Comparison of ENCODE assay signal across 21 cellular contexts in genomic region chr1:203459671-203460201, GRCh38. TPM values are rescaled to one million over a fixed set of nuclear protein-coding genes. Genes with fewer than 3 reads are reported as not detected.
DNase-seq lines count a peak whose midpoint lies in the region; ATAC-seq, FAIRE-seq and TF ChIP-seq lines count a peak whose summit lies in the region.
"Had no signal": no experiment of that assay in that cellular context is flagged by ENCODE, and none has a peak within 500 bp of the region (broad histone marks: within the 10 kb centered on the region; RNA-seq: fewer than 3 reads in every experiment).

No MANE protein-coding gene starts in this region.

- POLR2A ChIA-PET in HepG2 (lab: Yijun Ruan, JAX) = no interaction called here
- POLR2A ChIA-PET in OCI-LY7 (lab: Charles Lee) = interaction anchor here (0.6 to 0.7 kb wide), 3 partner anchors 79 to 998 kb away, joined by 3 to 9 read pairs (median 4); partner anchors contain the start of gene KLHL12

- no peak overlapping the region for H3K9ac ChIP-seq in HepG2 (ENCODE audit: insufficient read depth, low read depth, low read length)
- no peak overlapping the region for H3K9ac ChIP-seq in mesendoderm (ENCODE audit: low read length)
- H3K9ac ChIP-seq: BLaER1 had no signal

- H2AFZ ChIP-seq in HepG2 (ENCODE audit: low read length) = no peak overlapping the region
- H2AFZ ChIP-seq in OCI-LY7 (ENCODE audit: low read length) = peak overlapping the region; percentile 59

- no peak overlapping the region for H4K8ac ChIP-seq in mesendoderm (ENCODE audit: low read depth, low read length)

- no TSS peak for BruUV-seq in HepG2 (replicated peaks; lab: Mats Ljungman, UMichigan)
- no TSS peak for BruUV-seq in OCI-LY7 (replicated peaks; lab: Mats Ljungman, UMichigan)

- H3K79me1 ChIP-seq in mesendoderm (ENCODE audit: low read length) = no peaks in the 10 kb centered on the region

- no peaks in the 10 kb centered on the region for H3K9me2 ChIP-seq in OCI-LY7 (ENCODE audit: insufficient read depth, low read length)

- FAIRE-seq in HepG2 (lab: Jason Lieb, UNC) = no peak
- FAIRE-seq: A549, GM12891, GM18507 had no signal

- no peak overlapping the region for H2BK5ac ChIP-seq in mesendoderm (ENCODE audit: low read length)

- no peaks in the 10 kb centered on the region for H3K4me1 ChIP-seq in HepG2 (ENCODE audit: insufficient read depth, low read length)
- no peaks in the 10 kb centered on the region for H3K4me1 ChIP-seq in right lobe of liver
- peaks cover 85% of the 10 kb centered on the region for H3K4me1 ChIP-seq in OCI-LY7 (ENCODE audit: insufficient read depth, low read length, poor library complexity, severe bottlenecking)
- H3K4me1 ChIP-seq in mesendoderm (ENCODE audit: control insufficient read depth, low read depth, low read length) = no peaks in the 10 kb centered on the region
- H3K4me1 ChIP-seq in right cardiac atrium (ENCODE audit: control insufficient read depth, insufficient read depth, low read length) = peaks cover 3% of the 10 kb centered on the region

- TF ChIP-seq EP300 in HepG2 (IDR thresholded peaks at IDR 0.05; ENCODE audit: low read depth in 2 of 2, low read length in 2 of 2) (no peak), HepG2 (CRISPR knock-in tag; IDR thresholded peaks at IDR 0.05; ENCODE audit: borderline replicate concordance) (no peak)

- no peak overlapping the region for H3K56ac ChIP-seq in mesendoderm (ENCODE audit: low read length)

- no peak overlapping the region for H3K27ac ChIP-seq in HepG2 (ENCODE audit: extremely low read length, insufficient read depth, low read length)
- no peak overlapping the region for H3K27ac ChIP-seq in right lobe of liver
- H3K27ac ChIP-seq in OCI-LY7 (ENCODE audit: low read depth, low read length, poor library complexity, severe bottlenecking) = no peak overlapping the region
- H3K27ac ChIP-seq in mesendoderm (ENCODE audit: low read depth, low read length) = no peak overlapping the region
- H3K27ac ChIP-seq in right cardiac atrium (ENCODE audit: low read length) = no peak overlapping the region
- H3K27ac ChIP-seq: 22Rv1, A549, BLaER1 had no signal

- TF ChIP-seq CTCF in HepG2 (CRISPR knock-in tag; IDR thresholded peaks at IDR 0.05) = no peak
- TF ChIP-seq CTCF in right lobe of liver (IDR thresholded peaks at IDR 0.05) = no peak
- no peak for TF ChIP-seq CTCF in OCI-LY7 (conservative IDR thresholded peaks at IDR 0.05; ENCODE audit: low read length)
- no peak for TF ChIP-seq CTCF in GM13976 (IDR thresholded peaks at IDR 0.05; ENCODE audit: borderline replicate concordance, control extremely low read depth, extremely low read depth, insufficient read depth, missing control alignments)

- H3K36me3 ChIP-seq in HepG2 (replicated peaks in 1 of 2; ENCODE audit: control insufficient read depth in 1 of 2, insufficient read depth in 2 of 2, low read length in 2 of 2) = no peaks in the 10 kb centered on the region
- no peaks in the 10 kb centered on the region for H3K36me3 ChIP-seq in right lobe of liver
- no peaks in the 10 kb centered on the region for H3K36me3 ChIP-seq in OCI-LY7 (ENCODE audit: insufficient read depth, low read length)
- no peaks in the 10 kb centered on the region for H3K36me3 ChIP-seq in mesendoderm (ENCODE audit: control insufficient read depth, insufficient read depth, low read length)
- H3K36me3 ChIP-seq: BLaER1 had no signal

- CTCF ChIA-PET in HepG2 (lab: Yijun Ruan, JAX; ENCODE audit: low intra/inter-chr PET ratio, low total read pairs) = no interaction called here
- CTCF ChIA-PET in OCI-LY7 (lab: Charles Lee; ENCODE audit: unreplicated experiment) = no interaction called here

- no peak overlapping the region for H2BK120ac ChIP-seq in mesendoderm (ENCODE audit: low read depth, low read length)

- no peak overlapping the region for H2BK15ac ChIP-seq in mesendoderm (replicated peaks; ENCODE audit: low read depth)

- H3K23ac ChIP-seq in mesendoderm (ENCODE audit: low read length) = no peak overlapping the region

- H3K4ac ChIP-seq in mesendoderm (ENCODE audit: low read depth, low read length) = no peak overlapping the region

- DNase-seq in HepG2 (ENCODE audit: low spot score) = no peak
- DNase-seq in right lobe of liver = no peak
- no peak for DNase-seq in OCI-LY7 (ENCODE audit: low spot score)
- DNase-seq in mesendoderm = peak; percentile 72
- DNase-seq in right cardiac atrium = no peak
- DNase-seq in NCI-H446 (lab: John Stamatoyannopoulos, UW) = no peak
- DNase-seq in GM13976 (ENCODE audit: low spot score) = no peak
- DNase-seq: AML-193; CD4-positive, alpha-beta memory T cell; DMS153; DMS79; GOT3; H7; HFFc6 had no signal

- H3K4me3 ChIP-seq in HepG2 (replicated peaks in 1 of 3; ENCODE audit: insufficient read depth in 1 of 3, low read depth in 2 of 3, low read length in 3 of 3) (no peak overlapping the region), right lobe of liver (no peak overlapping the region), OCI-LY7 (ENCODE audit: low read depth, low read length, poor library complexity, severe bottlenecking) (no peak overlapping the region), mesendoderm (ENCODE audit: low read length) (no peak overlapping the region), right cardiac atrium (ENCODE audit: low read length) (no peak overlapping the region)
- H3K4me3 ChIP-seq: A549, BLaER1 had no signal

- no peak for TF ChIP-seq POLR2A in HepG2 (IDR thresholded peaks at IDR 0.05; ENCODE audit: insufficient read depth in 1 of 2, low read depth in 2 of 2, low read length in 2 of 2)
- TF ChIP-seq POLR2A in right lobe of liver (IDR thresholded peaks at IDR 0.05) = no peak

- no peaks in the 10 kb centered on the region for H4K20me1 ChIP-seq in HepG2 (ENCODE audit: insufficient read depth, low read length)
- H4K20me1 ChIP-seq in OCI-LY7 (ENCODE audit: insufficient read depth, low read length) = no peaks in the 10 kb centered on the region
- H4K20me1 ChIP-seq: BLaER1 had no signal

- H3K18ac ChIP-seq in mesendoderm (ENCODE audit: low read length) = no peak overlapping the region

- no peak overlapping the region for H2AK5ac ChIP-seq in mesendoderm (ENCODE audit: low read length)

- ATAC-seq in HepG2 (no peak), right lobe of liver (no peak), right cardiac atrium (no peak)
- ATAC-seq: A549, HCT116 had no signal

- in situ Hi-C loops in HepG2 (cut with HindIII; ENCODE audit: extremely low pct_ligation_motif_present, low pct_unique_long_range_greater_than_20kb) = no loop called here
- in situ Hi-C loops in GM13976 (cut with MboI; ENCODE audit: low sequenced_read_pairs, unreplicated experiment) = no loop called here

- H3K4me2 ChIP-seq in HepG2 (ENCODE audit: low read depth, low read length) (no peak overlapping the region), OCI-LY7 (ENCODE audit: low read length) (peak overlapping the region; percentile 39), mesendoderm (ENCODE audit: low read length) (no peak overlapping the region)
- H3K4me2 ChIP-seq: A549, BLaER1 had no signal

- H3K79me2 ChIP-seq in HepG2 (ENCODE audit: insufficient read depth, low read length) (no peaks in the 10 kb centered on the region), OCI-LY7 (ENCODE audit: insufficient read depth, low read depth, low read length) (no peaks in the 10 kb centered on the region), mesendoderm (ENCODE audit: control insufficient read depth, insufficient read depth, low read length) (no peaks in the 10 kb centered on the region)

- intact Hi-C loops in HepG2 (cut with micrococcal nuclease; ENCODE audit: unreplicated experiment) (no loop called here), right lobe of liver (cut with DNase I) (no loop called here), OCI-LY7 (cut with micrococcal nuclease; ENCODE audit: unreplicated experiment) (no loop called here), right cardiac atrium (cut with DNase I) (no loop called here)

- H3K27me3 ChIP-seq in HepG2 (ENCODE audit: control insufficient read depth in 1 of 2, insufficient read depth in 2 of 2, low read length in 2 of 2) = peaks cover 3 to 14% of the 10 kb centered on the region in 2 experiments; a peak in 4 of 5 replicates
- no peaks in the 10 kb centered on the region for H3K27me3 ChIP-seq in right lobe of liver
- H3K27me3 ChIP-seq in mesendoderm (ENCODE audit: insufficient read depth, low read length, poor library complexity) = no peaks in the 10 kb centered on the region
- no peaks in the 10 kb centered on the region for H3K27me3 ChIP-seq in right cardiac atrium (ENCODE audit: control insufficient read depth, insufficient read depth)
- H3K27me3 ChIP-seq: BLaER1 had no signal

- H3K9me3 ChIP-seq in HepG2 (ENCODE audit: low read length) (no peaks in the 10 kb centered on the region), right lobe of liver (no peaks in the 10 kb centered on the region), OCI-LY7 (ENCODE audit: low read length) (no peaks in the 10 kb centered on the region), right cardiac atrium (ENCODE audit: control insufficient read depth, low read length) (no peaks in the 10 kb centered on the region)
- H3K9me3 ChIP-seq: A549, BLaER1 had no signal

- no peak overlapping the region for H4K5ac ChIP-seq in mesendoderm (ENCODE audit: low read length)

- WGBS in HepG2 (ENCODE audit: low lambda C conversion rate) = 32% methylated on average over 8 of the region's 8 CpGs
- 43% methylated on average over 8 of the region's 8 CpGs for WGBS in right lobe of liver (ENCODE audit: insufficient coverage, low coverage, low lambda C conversion rate, missing lambda C conversion rate)
- WGBS in mesendoderm (ENCODE audit: extremely low coverage, insufficient coverage, low lambda C conversion rate) = no CpG with 5 or more reads among the region's 8 CpGs
- WGBS in right cardiac atrium = 58% methylated on average over 8 of the region's 8 CpGs

- no peak for TF ChIP-seq RAD21 in HepG2 (CRISPR knock-in tag; IDR thresholded peaks at IDR 0.05)

RNA-seq across cellular contexts. Expression of gene PRELP, which starts 15.9 kb away (rescaled TPM):
- total RNA-seq in HepG2 (2016; rRNA removed; fragmentation: Illumina TruSeq; extraction: Trizol) (not detected in 2 replicates), right lobe of liver (10 to 100 TPM in 1 of 6 experiments, 1 to 10 TPM in 5; 3.8 to 10.8 (median 5.4) TPM), OCI-LY7 (2022) (not detected in 2 replicates), right cardiac atrium (100 to 1,000 TPM in 1 of 4 donors, 10 to 100 TPM in 3; 43.9 to 109 (median 67.4) TPM)
- not detected in 2 replicates for total RNA-seq in HepG2 (2016; cell fraction: cytosol; rRNA removed; fragmentation: Illumina TruSeq; extraction: Trizol; ENCODE audit: low read depth)
- not detected in 2 replicates for total RNA-seq in HepG2 (2016; cell fraction: insoluble cytoplasmic fraction; rRNA removed; fragmentation: Illumina TruSeq; extraction: Trizol)
- not detected in 2 replicates for total RNA-seq in HepG2 (2016; cell fraction: membrane; rRNA removed; fragmentation: Illumina TruSeq; extraction: Trizol)
- not detected in 2 replicates for total RNA-seq in HepG2 (2016; cell fraction: nucleus; rRNA removed; fragmentation: Illumina TruSeq; extraction: Trizol)
- polyA plus RNA-seq in HepG2 (2011; rRNA removed) (not detected in 2 replicates), right cardiac atrium (61.9 TPM)
- not detected in 2 replicates for polyA plus RNA-seq in HepG2 (2011; cell fraction: cytosol; rRNA removed)
- polyA plus RNA-seq in HepG2 (2011; cell fraction: nucleus; rRNA removed) = not detected in 2 replicates
- not detected in 2 replicates for polyA plus RNA-seq in HepG2 (2012)
- not detected in 2 replicates for polyA plus RNA-seq in HepG2 (2016; cell fraction: cytosol; fragmentation: Illumina TruSeq; extraction: Trizol; ENCODE audit: low read depth)
- not detected in 2 replicates for polyA plus RNA-seq in HepG2 (2016; cell fraction: insoluble cytoplasmic fraction; fragmentation: Illumina TruSeq; extraction: Trizol; ENCODE audit: low read depth)
- polyA plus RNA-seq in HepG2 (2016; cell fraction: membrane; fragmentation: Illumina TruSeq; extraction: Trizol; ENCODE audit: low read depth) = not detected in 2 replicates
- polyA plus RNA-seq in HepG2 (2016; cell fraction: nucleus; fragmentation: Illumina TruSeq; extraction: Trizol; ENCODE audit: insufficient read depth, low read depth) = not detected in 2 replicates
- 0.05 TPM in 1 of 2 replicates, not detected in the other for polyA minus RNA-seq in HepG2 (2011; rRNA and poly(A)+ RNA removed; ENCODE audit: low replicate concordance)
- polyA minus RNA-seq in HepG2 (2011; cell fraction: cytosol; rRNA and poly(A)+ RNA removed) = not detected in 2 replicates
- not detected in 2 replicates for polyA minus RNA-seq in HepG2 (2011; cell fraction: nucleus; rRNA and poly(A)+ RNA removed)
- 0.03 TPM in 1 of 2 replicates, not detected in the other for total RNA-seq in OCI-LY7 (2014; rRNA removed; shearing (Covaris generic))
- polyA plus RNA-seq in mesendoderm (2013, experiment 1 of 2) = 0.04 TPM
- 0.04 TPM for polyA plus RNA-seq in mesendoderm (2013, experiment 2 of 2)
- total RNA-seq: CD4-positive, alpha-beta memory T cell had no signal
- polyA plus RNA-seq: A549; CD14-positive monocyte; CD4-positive, alpha-beta memory T cell had no signal

RNA-seq across cellular contexts. Expression of gene OPTC, which starts 34.2 kb away (rescaled TPM):
- total RNA-seq in HepG2 (2016; rRNA removed; fragmentation: Illumina TruSeq; extraction: Trizol) (not detected in 2 replicates), right lobe of liver (not detected), OCI-LY7 (2022) (not detected in 2 replicates), right cardiac atrium (not detected)
- not detected in 2 replicates for total RNA-seq in HepG2 (2016; cell fraction: cytosol; rRNA removed; fragmentation: Illumina TruSeq; extraction: Trizol; ENCODE audit: low read depth)
- not detected in 2 replicates for total RNA-seq in HepG2 (2016; cell fraction: insoluble cytoplasmic fraction; rRNA removed; fragmentation: Illumina TruSeq; extraction: Trizol)
- total RNA-seq in HepG2 (2016; cell fraction: membrane; rRNA removed; fragmentation: Illumina TruSeq; extraction: Trizol) = not detected in 2 replicates
- not detected in 2 replicates for total RNA-seq in HepG2 (2016; cell fraction: nucleus; rRNA removed; fragmentation: Illumina TruSeq; extraction: Trizol)
- polyA plus RNA-seq in HepG2 (2011; rRNA removed) (not detected in 2 replicates), right cardiac atrium (not detected)
- not detected in 2 replicates for polyA plus RNA-seq in HepG2 (2011; cell fraction: cytosol; rRNA removed)
- polyA plus RNA-seq in HepG2 (2011; cell fraction: nucleus; rRNA removed) = not detected in 2 replicates
- not detected in 2 replicates for polyA plus RNA-seq in HepG2 (2012)
- polyA plus RNA-seq in HepG2 (2016; cell fraction: cytosol; fragmentation: Illumina TruSeq; extraction: Trizol; ENCODE audit: low read depth) = not detected in 2 replicates
- not detected in 2 replicates for polyA plus RNA-seq in HepG2 (2016; cell fraction: insoluble cytoplasmic fraction; fragmentation: Illumina TruSeq; extraction: Trizol; ENCODE audit: low read depth)
- not detected in 2 replicates for polyA plus RNA-seq in HepG2 (2016; cell fraction: membrane; fragmentation: Illumina TruSeq; extraction: Trizol; ENCODE audit: low read depth)
- not detected in 2 replicates for polyA plus RNA-seq in HepG2 (2016; cell fraction: nucleus; fragmentation: Illumina TruSeq; extraction: Trizol; ENCODE audit: insufficient read depth, low read depth)
- polyA minus RNA-seq in HepG2 (2011; rRNA and poly(A)+ RNA removed; ENCODE audit: low replicate concordance) = not detected in 2 replicates
- not detected in 2 replicates for polyA minus RNA-seq in HepG2 (2011; cell fraction: cytosol; rRNA and poly(A)+ RNA removed)
- not detected in 2 replicates for polyA minus RNA-seq in HepG2 (2011; cell fraction: nucleus; rRNA and poly(A)+ RNA removed)
- not detected in 2 replicates for total RNA-seq in OCI-LY7 (2014; rRNA removed; shearing (Covaris generic))
- polyA plus RNA-seq in mesendoderm (2013, experiment 1 of 2) = 0.42 TPM
- 0.55 TPM for polyA plus RNA-seq in mesendoderm (2013, experiment 2 of 2)
- total RNA-seq: CD4-positive, alpha-beta memory T cell; HFFc6 had no signal
- polyA plus RNA-seq: A549; CD14-positive monocyte; CD4-positive, alpha-beta memory T cell had no signal
